In genomic region chr3:180646187-180646790, GRCh38 we compare ENCODE assay signal across 1 cellular context.
TF ChIP-seq lines count a peak whose summit lies in the region.

No MANE protein-coding gene starts in this region.

TF ChIP-seq in HCT116, 20 proteins besides CTCF, POLR2A, EP300 and RAD21 (continued from another document):
- TF ChIP-seq REST (IDR thresholded peaks at IDR 0.05; ENCODE audit: low read depth) (no peak), EZH2 (IDR thresholded peaks at IDR 0.05) (no peak), SP1 (IDR thresholded peaks at IDR 0.05; ENCODE audit: low read depth) (no peak)
